In the genomic region with DNA sequence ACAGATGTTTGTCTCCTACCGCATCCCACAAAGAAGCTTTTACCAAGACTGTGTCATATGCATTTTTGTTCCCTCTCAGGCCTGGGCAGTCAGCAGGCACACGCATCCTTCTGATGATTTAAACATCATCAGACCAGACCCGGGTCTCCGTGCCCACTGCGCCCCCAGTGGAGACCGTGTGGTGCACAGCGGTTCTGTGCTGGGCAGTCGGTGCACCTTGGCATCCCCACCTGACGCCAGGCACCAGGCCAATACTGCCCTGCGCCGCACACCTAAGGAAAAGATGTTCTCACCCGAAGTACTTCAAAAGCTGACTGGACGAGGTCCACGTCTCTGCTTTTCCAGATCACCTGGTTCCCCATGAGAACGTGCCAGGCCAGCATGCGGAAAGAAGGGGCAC, we compare ENCODE assay signal across 2 cellular contexts.
TF ChIP-seq lines count a peak whose summit lies in the region.

No MANE protein-coding gene starts in this region.

TF ChIP-seq in SK-N-SH, 30 proteins besides CTCF, POLR2A, EP300 and RAD21 (continued from another document):
- TF ChIP-seq, protein P1, sequence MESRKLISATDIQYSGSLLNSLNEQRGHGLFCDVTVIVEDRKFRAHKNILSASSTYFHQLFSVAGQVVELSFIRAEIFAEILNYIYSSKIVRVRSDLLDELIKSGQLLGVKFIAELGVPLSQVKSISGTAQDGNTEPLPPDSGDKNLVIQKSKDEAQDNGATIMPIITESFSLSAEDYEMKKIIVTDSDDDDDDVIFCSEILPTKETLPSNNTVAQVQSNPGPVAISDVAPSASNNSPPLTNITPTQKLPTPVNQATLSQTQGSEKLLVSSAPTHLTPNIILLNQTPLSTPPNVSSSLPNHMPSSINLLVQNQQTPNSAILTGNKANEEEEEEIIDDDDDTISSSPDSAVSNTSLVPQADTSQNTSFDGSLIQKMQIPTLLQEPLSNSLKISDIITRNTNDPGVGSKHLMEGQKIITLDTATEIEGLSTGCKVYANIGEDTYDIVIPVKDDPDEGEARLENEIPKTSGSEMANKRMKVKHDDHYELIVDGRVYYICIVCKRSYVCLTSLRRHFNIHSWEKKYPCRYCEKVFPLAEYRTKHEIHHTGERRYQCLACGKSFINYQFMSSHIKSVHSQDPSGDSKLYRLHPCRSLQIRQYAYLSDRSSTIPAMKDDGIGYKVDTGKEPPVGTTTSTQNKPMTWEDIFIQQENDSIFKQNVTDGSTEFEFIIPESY (IDR thresholded peaks at IDR 0.05; ENCODE audit: borderline replicate concordance, low read depth) = no peak
- TF ChIP-seq SIN3A (IDR thresholded peaks at IDR 0.05; ENCODE audit: borderline replicate concordance, low read depth, low read length) = no peak
- no peak for TF ChIP-seq FOSL2 (IDR thresholded peaks at IDR 0.05; ENCODE audit: borderline replicate concordance, low read depth)
- no peak for TF ChIP-seq CHD2 (IDR thresholded peaks at IDR 0.05; ENCODE audit: low read length, partially characterized antibody)
- TF ChIP-seq RXRA (IDR thresholded peaks at IDR 0.05; ENCODE audit: borderline replicate concordance, low read depth) = no peak
- TF ChIP-seq POLR2AphosphoS5 (IDR thresholded peaks at IDR 0.05; ENCODE audit: low read depth, low read length) = no peak
- TF ChIP-seq, protein P2, sequence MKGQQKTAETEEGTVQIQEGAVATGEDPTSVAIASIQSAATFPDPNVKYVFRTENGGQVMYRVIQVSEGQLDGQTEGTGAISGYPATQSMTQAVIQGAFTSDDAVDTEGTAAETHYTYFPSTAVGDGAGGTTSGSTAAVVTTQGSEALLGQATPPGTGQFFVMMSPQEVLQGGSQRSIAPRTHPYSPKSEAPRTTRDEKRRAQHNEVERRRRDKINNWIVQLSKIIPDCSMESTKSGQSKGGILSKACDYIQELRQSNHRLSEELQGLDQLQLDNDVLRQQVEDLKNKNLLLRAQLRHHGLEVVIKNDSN (IDR thresholded peaks at IDR 0.05; ENCODE audit: borderline replicate concordance, low read depth) = no peak
- TF ChIP-seq TCF12 (IDR thresholded peaks at IDR 0.05) = no peak
- TF ChIP-seq, protein P3, sequence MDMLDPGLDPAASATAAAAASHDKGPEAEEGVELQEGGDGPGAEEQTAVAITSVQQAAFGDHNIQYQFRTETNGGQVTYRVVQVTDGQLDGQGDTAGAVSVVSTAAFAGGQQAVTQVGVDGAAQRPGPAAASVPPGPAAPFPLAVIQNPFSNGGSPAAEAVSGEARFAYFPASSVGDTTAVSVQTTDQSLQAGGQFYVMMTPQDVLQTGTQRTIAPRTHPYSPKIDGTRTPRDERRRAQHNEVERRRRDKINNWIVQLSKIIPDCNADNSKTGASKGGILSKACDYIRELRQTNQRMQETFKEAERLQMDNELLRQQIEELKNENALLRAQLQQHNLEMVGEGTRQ (IDR thresholded peaks at IDR 0.05; ENCODE audit: borderline replicate concordance, low read depth, low read length) = no peak
- no peak for TF ChIP-seq GATA2 (CRISPR knock-in tag; IDR thresholded peaks at IDR 0.05)
- no peak for TF ChIP-seq JUND (IDR thresholded peaks at IDR 0.05)

TF ChIP-seq in HEK293, 187 proteins besides CTCF, POLR2A, EP300 and RAD21 (continued from another document):
- TF ChIP-seq, protein P4, sequence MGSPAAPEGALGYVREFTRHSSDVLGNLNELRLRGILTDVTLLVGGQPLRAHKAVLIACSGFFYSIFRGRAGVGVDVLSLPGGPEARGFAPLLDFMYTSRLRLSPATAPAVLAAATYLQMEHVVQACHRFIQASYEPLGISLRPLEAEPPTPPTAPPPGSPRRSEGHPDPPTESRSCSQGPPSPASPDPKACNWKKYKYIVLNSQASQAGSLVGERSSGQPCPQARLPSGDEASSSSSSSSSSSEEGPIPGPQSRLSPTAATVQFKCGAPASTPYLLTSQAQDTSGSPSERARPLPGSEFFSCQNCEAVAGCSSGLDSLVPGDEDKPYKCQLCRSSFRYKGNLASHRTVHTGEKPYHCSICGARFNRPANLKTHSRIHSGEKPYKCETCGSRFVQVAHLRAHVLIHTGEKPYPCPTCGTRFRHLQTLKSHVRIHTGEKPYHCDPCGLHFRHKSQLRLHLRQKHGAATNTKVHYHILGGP (tag by site-specific recombination; IDR thresholded peaks at IDR 0.05) = no peak
- TF ChIP-seq ZNF292 (tag by site-specific recombination; IDR thresholded peaks at IDR 0.05; ENCODE audit: borderline replicate concordance, low read depth) (no peak), ZNF174 (tag by site-specific recombination; IDR thresholded peaks at IDR 0.05) (no peak)
